16 cellular contexts compared by ENCODE assay signal in genomic region chr18:49174478-49174877, GRCh38.
DNase-seq lines count a peak whose midpoint lies in the region; TF ChIP-seq lines count a peak whose summit lies in the region.
"Had no signal": no experiment of that assay in that cellular context is flagged by ENCODE, and none has a peak within 500 bp of the region (broad histone marks: within the 10 kb centered on the region; RNA-seq: fewer than 3 reads in every experiment).

No MANE protein-coding gene starts in this region.

- no peaks in the 10 kb centered on the region for H4K20me1 ChIP-seq in GM23248 (ENCODE audit: insufficient read depth)

- H3K27ac ChIP-seq in GM23248, result peak overlapping the region; percentile 76

- 1 to 3% methylated on average over 4 of the region's 4 CpGs for WGBS in GM23248 (ENCODE audit: low coverage in 1 of 2, low lambda C conversion rate in 2 of 2, missing lambda C conversion rate in 2 of 2), 2 experiments

- peak overlapping the region; percentile 73 for H3K9ac ChIP-seq in GM23248

- H3K4me3 ChIP-seq in GM23248, result peak overlapping the region; percentile 58
- no peak overlapping the region for H3K4me3 ChIP-seq in cardiac fibroblast (replicated peaks in 1 of 2; ENCODE audit: low read depth in 2 of 2, low read length in 2 of 2)
- H3K4me3 ChIP-seq in H7 (ENCODE audit: insufficient read depth, low read depth, low read length), result no peak overlapping the region
- H3K4me3 ChIP-seq: GM12878 had no signal

- H3K4me1 ChIP-seq in GM23248 (ENCODE audit: insufficient read depth), result peaks cover 46% of the 10 kb centered on the region

- in situ Hi-C loops in ACHN (cut with HindIII; ENCODE audit: low pct_ligation_motif_present, low pct_unique_long_range_greater_than_20kb, low sequenced_read_pairs) (no loop called here), GM23248 (cut with MboI) (loop anchor here (10.0 kb wide), 2 partner anchors 230 to 500 kb away; no protein-coding TSS in a partner anchor)

- H3K27me3 ChIP-seq in GM23248 (replicated peaks; ENCODE audit: insufficient read depth) (no peaks in the 10 kb centered on the region), H7 (ENCODE audit: control insufficient read depth, insufficient read depth, low read length) (no peaks in the 10 kb centered on the region)

- peaks cover 13% of the 10 kb centered on the region; the same call in 1 of the 2 replicates for H3K79me2 ChIP-seq in GM23248 (ENCODE audit: insufficient read depth)

- DNase-seq in ACHN (peak; percentile 30), GM23248 (peak; percentile 98), cardiac fibroblast (ENCODE audit: low read depth in 2 of 2) (peak; percentile 85 to 86), kidney tubule cell (ENCODE audit: low spot score) (peak; percentile 60), H7 (no peak), occipital lobe (lab: John Stamatoyannopoulos, UW) (no peak), 8988T (no peak)
- no peak for DNase-seq in stimulated activated CD4-positive, alpha-beta T cell treated with anti-CD3 and anti-CD28 coated beads, Interleukin-1b, Interleukin-23, amount 100 ng/mL, for 48 hours
- DNase-seq: activated CD8-positive, alpha-beta T cell treated with anti-CD3 and anti-CD28 coated beads for 36 hours; DMS53; NCI-H2081; NCI-H69; small intestine; substantia nigra; T-helper 9 cell had no signal

- peaks cover 32% of the 10 kb centered on the region for H3F3A ChIP-seq in GM23248 (ENCODE audit: insufficient read depth)

- peak overlapping the region; percentile 82 for H3K4me2 ChIP-seq in GM23248 (ENCODE audit: unreplicated experiment)

- no peak for TF ChIP-seq CTCF in cardiac fibroblast (IDR thresholded peaks at IDR 0.05; ENCODE audit: low read depth, low read length)

- H2AFZ ChIP-seq in GM23248, result peak overlapping the region; percentile 64

- no peaks in the 10 kb centered on the region for H3K9me3 ChIP-seq in GM23248 (ENCODE audit: low read depth)

- no peaks in the 10 kb centered on the region for H3K9me2 ChIP-seq in GM23248 (ENCODE audit: insufficient read depth)

- H3K36me3 ChIP-seq in GM23248 (ENCODE audit: low read depth), result no peaks in the 10 kb centered on the region
- no peaks in the 10 kb centered on the region for H3K36me3 ChIP-seq in H7 (replicated peaks; ENCODE audit: control insufficient read depth, insufficient read depth, low read length)

Comparison
In these comparisons a context has a peak if more than half of its experiments do, and no peak if none do; other contexts are left out.
1. DNase-seq: peak in ACHN (single experiment), GM23248 (single experiment), cardiac fibroblast (2 of 2) and kidney tubule cell (single experiment); none in H7 (single experiment), occipital lobe (single experiment), stimulated activated CD4-positive, alpha-beta T cell treated with anti-CD3 and anti-CD28 coated beads, Interleukin-1b, Interleukin-23, amount 100 ng/mL, for 48 hours (single experiment) and 8988T (single experiment).